Comparison of ENCODE assay signal across 1 cellular context in the genomic region with DNA sequence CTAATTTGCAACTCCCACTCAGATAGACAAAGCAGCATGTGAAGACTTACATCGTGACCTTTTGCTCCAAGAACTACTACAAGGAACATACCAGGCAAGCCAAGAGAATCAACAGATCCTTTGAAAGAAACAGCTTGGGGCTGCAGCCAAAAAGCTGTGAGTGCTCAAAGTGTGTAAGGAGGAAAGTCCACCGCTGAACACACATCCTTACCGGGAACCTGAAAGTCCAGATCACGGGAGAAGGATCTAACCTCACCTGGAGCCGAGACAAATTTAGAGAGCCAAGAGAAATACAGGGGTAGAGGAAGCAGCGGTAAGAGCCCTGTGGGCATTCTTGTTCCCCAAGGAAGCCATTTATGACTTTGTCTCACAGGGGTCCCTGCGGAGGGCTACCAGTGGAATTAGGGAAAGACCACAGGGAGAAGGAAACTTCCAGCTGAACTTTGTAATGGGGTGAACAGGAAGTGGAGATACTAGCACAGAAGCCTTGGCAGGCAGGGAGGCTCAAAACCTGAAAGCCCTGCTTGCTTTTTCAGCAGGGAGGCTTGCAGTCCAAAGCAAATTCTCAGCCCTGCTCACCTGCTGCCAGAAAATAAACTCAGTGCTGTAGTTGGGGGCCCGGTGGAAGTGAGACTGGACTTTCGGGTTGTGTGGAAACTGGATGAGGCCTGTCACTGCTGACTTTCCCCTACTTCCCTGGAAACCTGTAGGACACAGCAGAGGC.
TF ChIP-seq lines count a peak whose summit lies in the region.

No MANE protein-coding gene starts in this region.

TF ChIP-seq in GM23338, 12 proteins besides CTCF, POLR2A, EP300 and RAD21 (continued from another document):
- TF ChIP-seq, protein P1, sequence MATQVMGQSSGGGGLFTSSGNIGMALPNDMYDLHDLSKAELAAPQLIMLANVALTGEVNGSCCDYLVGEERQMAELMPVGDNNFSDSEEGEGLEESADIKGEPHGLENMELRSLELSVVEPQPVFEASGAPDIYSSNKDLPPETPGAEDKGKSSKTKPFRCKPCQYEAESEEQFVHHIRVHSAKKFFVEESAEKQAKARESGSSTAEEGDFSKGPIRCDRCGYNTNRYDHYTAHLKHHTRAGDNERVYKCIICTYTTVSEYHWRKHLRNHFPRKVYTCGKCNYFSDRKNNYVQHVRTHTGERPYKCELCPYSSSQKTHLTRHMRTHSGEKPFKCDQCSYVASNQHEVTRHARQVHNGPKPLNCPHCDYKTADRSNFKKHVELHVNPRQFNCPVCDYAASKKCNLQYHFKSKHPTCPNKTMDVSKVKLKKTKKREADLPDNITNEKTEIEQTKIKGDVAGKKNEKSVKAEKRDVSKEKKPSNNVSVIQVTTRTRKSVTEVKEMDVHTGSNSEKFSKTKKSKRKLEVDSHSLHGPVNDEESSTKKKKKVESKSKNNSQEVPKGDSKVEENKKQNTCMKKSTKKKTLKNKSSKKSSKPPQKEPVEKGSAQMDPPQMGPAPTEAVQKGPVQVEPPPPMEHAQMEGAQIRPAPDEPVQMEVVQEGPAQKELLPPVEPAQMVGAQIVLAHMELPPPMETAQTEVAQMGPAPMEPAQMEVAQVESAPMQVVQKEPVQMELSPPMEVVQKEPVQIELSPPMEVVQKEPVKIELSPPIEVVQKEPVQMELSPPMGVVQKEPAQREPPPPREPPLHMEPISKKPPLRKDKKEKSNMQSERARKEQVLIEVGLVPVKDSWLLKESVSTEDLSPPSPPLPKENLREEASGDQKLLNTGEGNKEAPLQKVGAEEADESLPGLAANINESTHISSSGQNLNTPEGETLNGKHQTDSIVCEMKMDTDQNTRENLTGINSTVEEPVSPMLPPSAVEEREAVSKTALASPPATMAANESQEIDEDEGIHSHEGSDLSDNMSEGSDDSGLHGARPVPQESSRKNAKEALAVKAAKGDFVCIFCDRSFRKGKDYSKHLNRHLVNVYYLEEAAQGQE (IDR thresholded peaks at IDR 0.05; ENCODE audit: unreplicated experiment): no peak
- TF ChIP-seq NANOG (IDR thresholded peaks at IDR 0.05; ENCODE audit: borderline replicate concordance): no peak
- no peak for TF ChIP-seq STAT1 (IDR thresholded peaks at IDR 0.05; ENCODE audit: unreplicated experiment)
- TF ChIP-seq EZH2 (IDR thresholded peaks at IDR 0.05; ENCODE audit: low read depth, unreplicated experiment): no peak
- TF ChIP-seq POLR2AphosphoS5 (IDR thresholded peaks at IDR 0.05; ENCODE audit: low read depth): no peak
- no peak for TF ChIP-seq JUNB (IDR thresholded peaks at IDR 0.05; ENCODE audit: unreplicated experiment)
- TF ChIP-seq, protein P2, sequence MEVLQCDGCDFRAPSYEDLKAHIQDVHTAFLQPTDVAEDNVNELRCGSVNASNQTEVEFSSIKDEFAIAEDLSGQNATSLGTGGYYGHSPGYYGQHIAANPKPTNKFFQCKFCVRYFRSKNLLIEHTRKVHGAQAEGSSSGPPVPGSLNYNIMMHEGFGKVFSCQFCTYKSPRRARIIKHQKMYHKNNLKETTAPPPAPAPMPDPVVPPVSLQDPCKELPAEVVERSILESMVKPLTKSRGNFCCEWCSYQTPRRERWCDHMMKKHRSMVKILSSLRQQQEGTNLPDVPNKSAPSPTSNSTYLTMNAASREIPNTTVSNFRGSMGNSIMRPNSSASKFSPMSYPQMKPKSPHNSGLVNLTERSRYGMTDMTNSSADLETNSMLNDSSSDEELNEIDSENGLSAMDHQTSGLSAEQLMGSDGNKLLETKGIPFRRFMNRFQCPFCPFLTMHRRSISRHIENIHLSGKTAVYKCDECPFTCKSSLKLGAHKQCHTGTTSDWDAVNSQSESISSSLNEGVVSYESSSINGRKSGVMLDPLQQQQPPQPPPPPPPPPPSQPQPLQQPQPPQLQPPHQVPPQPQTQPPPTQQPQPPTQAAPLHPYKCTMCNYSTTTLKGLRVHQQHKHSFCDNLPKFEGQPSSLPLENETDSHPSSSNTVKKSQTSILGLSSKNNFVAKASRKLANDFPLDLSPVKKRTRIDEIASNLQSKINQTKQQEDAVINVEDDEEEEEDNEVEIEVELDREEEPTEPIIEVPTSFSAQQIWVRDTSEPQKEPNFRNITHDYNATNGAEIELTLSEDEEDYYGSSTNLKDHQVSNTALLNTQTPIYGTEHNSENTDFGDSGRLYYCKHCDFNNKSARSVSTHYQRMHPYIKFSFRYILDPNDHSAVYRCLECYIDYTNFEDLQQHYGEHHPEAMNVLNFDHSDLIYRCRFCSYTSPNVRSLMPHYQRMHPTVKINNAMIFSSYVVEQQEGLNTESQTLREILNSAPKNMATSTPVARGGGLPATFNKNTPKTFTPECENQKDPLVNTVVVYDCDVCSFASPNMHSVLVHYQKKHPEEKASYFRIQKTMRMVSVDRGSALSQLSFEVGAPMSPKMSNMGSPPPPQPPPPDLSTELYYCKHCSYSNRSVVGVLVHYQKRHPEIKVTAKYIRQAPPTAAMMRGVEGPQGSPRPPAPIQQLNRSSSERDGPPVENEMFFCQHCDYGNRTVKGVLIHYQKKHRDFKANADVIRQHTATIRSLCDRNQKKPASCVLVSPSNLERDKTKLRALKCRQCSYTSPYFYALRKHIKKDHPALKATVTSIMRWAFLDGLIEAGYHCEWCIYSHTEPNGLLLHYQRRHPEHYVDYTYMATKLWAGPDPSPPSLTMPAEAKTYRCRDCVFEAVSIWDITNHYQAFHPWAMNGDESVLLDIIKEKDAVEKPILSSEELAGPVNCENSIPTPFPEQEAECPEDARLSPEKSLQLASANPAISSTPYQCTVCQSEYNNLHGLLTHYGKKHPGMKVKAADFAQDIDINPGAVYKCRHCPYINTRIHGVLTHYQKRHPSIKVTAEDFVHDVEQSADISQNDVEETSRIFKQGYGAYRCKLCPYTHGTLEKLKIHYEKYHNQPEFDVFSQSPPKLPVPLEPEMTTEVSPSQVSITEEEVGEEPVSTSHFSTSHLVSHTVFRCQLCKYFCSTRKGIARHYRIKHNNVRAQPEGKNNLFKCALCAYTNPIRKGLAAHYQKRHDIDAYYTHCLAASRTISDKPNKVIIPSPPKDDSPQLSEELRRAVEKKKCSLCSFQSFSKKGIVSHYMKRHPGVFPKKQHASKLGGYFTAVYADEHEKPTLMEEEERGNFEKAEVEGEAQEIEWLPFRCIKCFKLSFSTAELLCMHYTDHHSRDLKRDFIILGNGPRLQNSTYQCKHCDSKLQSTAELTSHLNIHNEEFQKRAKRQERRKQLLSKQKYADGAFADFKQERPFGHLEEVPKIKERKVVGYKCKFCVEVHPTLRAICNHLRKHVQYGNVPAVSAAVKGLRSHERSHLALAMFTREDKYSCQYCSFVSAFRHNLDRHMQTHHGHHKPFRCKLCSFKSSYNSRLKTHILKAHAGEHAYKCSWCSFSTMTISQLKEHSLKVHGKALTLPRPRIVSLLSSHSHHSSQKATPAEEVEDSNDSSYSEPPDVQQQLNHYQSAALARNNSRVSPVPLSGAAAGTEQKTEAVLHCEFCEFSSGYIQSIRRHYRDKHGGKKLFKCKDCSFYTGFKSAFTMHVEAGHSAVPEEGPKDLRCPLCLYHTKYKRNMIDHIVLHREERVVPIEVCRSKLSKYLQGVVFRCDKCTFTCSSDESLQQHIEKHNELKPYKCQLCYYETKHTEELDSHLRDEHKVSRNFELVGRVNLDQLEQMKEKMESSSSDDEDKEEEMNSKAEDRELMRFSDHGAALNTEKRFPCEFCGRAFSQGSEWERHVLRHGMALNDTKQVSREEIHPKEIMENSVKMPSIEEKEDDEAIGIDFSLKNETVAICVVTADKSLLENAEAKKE (CRISPR knock-in tag; IDR thresholded peaks at IDR 0.05): no peak
- no peak for TF ChIP-seq EZH2phosphoT487 (IDR thresholded peaks at IDR 0.05; ENCODE audit: unreplicated experiment)
TF ChIP-seq in GM23338: peak in this region for 0.
